In the genomic region with DNA sequence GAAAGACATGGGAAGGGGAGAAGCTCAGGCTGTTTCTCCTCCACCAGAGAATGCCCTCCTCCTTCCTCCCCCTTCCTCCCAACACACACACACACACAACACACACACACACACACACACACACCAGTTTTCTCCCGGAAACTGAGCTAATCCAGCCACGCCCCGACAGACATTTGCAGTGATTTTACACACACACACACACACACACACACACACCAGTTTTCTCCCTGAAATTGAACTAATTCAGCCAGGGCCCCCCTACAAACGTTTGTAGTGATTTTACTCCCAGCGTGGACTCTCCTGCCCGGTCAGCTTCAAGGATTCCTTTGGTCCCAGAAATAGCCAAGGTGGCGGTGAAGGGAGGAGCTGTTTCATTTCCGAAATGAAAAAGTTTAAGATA, we compare ENCODE assay signal across 8 cellular contexts. TPM values are rescaled to one million over a fixed set of nuclear protein-coding genes. Genes with fewer than 3 reads are reported as not detected.
DNase-seq lines count a peak whose midpoint lies in the region; ATAC-seq and TF ChIP-seq lines count a peak whose summit lies in the region.

No MANE protein-coding gene starts in this region.

- intact Hi-C loops in activated T-helper 1 cell treated with anti-CD3 and anti-CD28 coated beads, Interleukin-12 subunit alpha, Interleukin-12 subunit beta, Interleukin-2, Interleukin-4 antibody, amounts not matched to agents 30 ng/mL and 10 ng/mL and 1 ng/mL, durations not matched to agents 14 hours and 24 hours and 36 hours (cut with micrococcal nuclease): loop anchor here (1.0 to 2.0 kb wide), 2 partner anchors 32 to 86 kb away; a partner anchor contains a TSS

- no peaks in the 10 kb centered on the region for H3K79me2 ChIP-seq in ACC112 (ENCODE audit: control insufficient read depth, insufficient read depth, low read length, unreplicated experiment)

- H3K4me3 ChIP-seq in ACC112 (ENCODE audit: low read depth, low read length): peak overlapping the region; percentile 79
- no peak overlapping the region for H3K4me3 ChIP-seq in SJCRH30

- ATAC-seq in HG02884 (IDR thresholded peaks at IDR 0.05; ENCODE audit: unreplicated experiment): no peak
- no peak for ATAC-seq in HG02981 (IDR thresholded peaks at IDR 0.05; ENCODE audit: unreplicated experiment)

- H3K27me3 Mint-ChIP-seq in HFFc6 (ENCODE audit: insufficient read depth): peaks cover 6% of the 10 kb centered on the region; the same call in 1 of the 2 replicates
- peaks cover 7% of the 10 kb centered on the region for H3K27me3 Mint-ChIP-seq in activated T-helper 1 cell treated with anti-CD3 and anti-CD28 coated beads, Interleukin-12 subunit alpha, Interleukin-12 subunit beta, Interleukin-2, Interleukin-4 antibody, amounts not matched to agents 30 ng/mL and 10 ng/mL and 1 ng/mL, durations not matched to agents 14 hours and 24 hours and 36 hours (ENCODE audit: insufficient read depth)

- peaks cover 11% of the 10 kb centered on the region for H3K36me3 Mint-ChIP-seq in HFFc6 (ENCODE audit: low read depth)
- peaks cover 3% of the 10 kb centered on the region for H3K36me3 Mint-ChIP-seq in activated T-helper 1 cell treated with anti-CD3 and anti-CD28 coated beads, Interleukin-12 subunit alpha, Interleukin-12 subunit beta, Interleukin-2, Interleukin-4 antibody, amounts not matched to agents 30 ng/mL and 10 ng/mL and 1 ng/mL, durations not matched to agents 14 hours and 24 hours and 36 hours (ENCODE audit: low read depth)

- H3K4me3 Mint-ChIP-seq in HFFc6: peak overlapping the region; percentile 86
- peak overlapping the region; percentile 69 for H3K4me3 Mint-ChIP-seq in activated T-helper 1 cell treated with anti-CD3 and anti-CD28 coated beads, Interleukin-12 subunit alpha, Interleukin-12 subunit beta, Interleukin-2, Interleukin-4 antibody, amounts not matched to agents 30 ng/mL and 10 ng/mL and 1 ng/mL, durations not matched to agents 14 hours and 24 hours and 36 hours

- peaks cover 4% of the 10 kb centered on the region; the same call in 1 of the 2 replicates for H3K9me3 Mint-ChIP-seq in HFFc6
- H3K9me3 Mint-ChIP-seq in activated T-helper 1 cell treated with anti-CD3 and anti-CD28 coated beads, Interleukin-12 subunit alpha, Interleukin-12 subunit beta, Interleukin-2, Interleukin-4 antibody, amounts not matched to agents 30 ng/mL and 10 ng/mL and 1 ng/mL, durations not matched to agents 14 hours and 24 hours and 36 hours: no peaks in the 10 kb centered on the region

- peak overlapping the region; percentile 79 for H2AFZ ChIP-seq in ACC112 (ENCODE audit: low read length, unreplicated experiment)

- H3K27me3 ChIP-seq in ACC112 (ENCODE audit: insufficient read depth, low read length) (no peaks in the 10 kb centered on the region), SJCRH30 (no peaks in the 10 kb centered on the region)

- peaks cover 32% of the 10 kb centered on the region for H3K4me1 Mint-ChIP-seq in HFFc6 (ENCODE audit: low read depth)
- H3K4me1 Mint-ChIP-seq in activated T-helper 1 cell treated with anti-CD3 and anti-CD28 coated beads, Interleukin-12 subunit alpha, Interleukin-12 subunit beta, Interleukin-2, Interleukin-4 antibody, amounts not matched to agents 30 ng/mL and 10 ng/mL and 1 ng/mL, durations not matched to agents 14 hours and 24 hours and 36 hours (ENCODE audit: low read depth): peaks cover 6% of the 10 kb centered on the region

- H3K36me3 ChIP-seq in ACC112 (ENCODE audit: insufficient read depth, low read length) (no peaks in the 10 kb centered on the region), SJCRH30 (no peaks in the 10 kb centered on the region)

- H3K27ac ChIP-seq in ACC112 (ENCODE audit: low read depth, low read length) (peak overlapping the region; percentile 14; the same call in 1 of the 2 replicates), SJCRH30 (no peak overlapping the region)

- H3K4me1 ChIP-seq in ACC112 (ENCODE audit: control insufficient read depth, insufficient read depth, low read length, unreplicated experiment): peaks cover 4% of the 10 kb centered on the region
- peaks cover 19% of the 10 kb centered on the region for H3K4me1 ChIP-seq in SJCRH30

- H3K9me3 ChIP-seq in SJCRH30 (replicated peaks): no peaks in the 10 kb centered on the region

- TF ChIP-seq CTCF in HFFc6 (IDR thresholded peaks at IDR 0.05): no peak

- peak overlapping the region; percentile 77 for H3K27ac Mint-ChIP-seq in HFFc6
- no peak overlapping the region for H3K27ac Mint-ChIP-seq in activated T-helper 1 cell treated with anti-CD3 and anti-CD28 coated beads, Interleukin-12 subunit alpha, Interleukin-12 subunit beta, Interleukin-2, Interleukin-4 antibody, amounts not matched to agents 30 ng/mL and 10 ng/mL and 1 ng/mL, durations not matched to agents 14 hours and 24 hours and 36 hours

- peak; percentile 47 for DNase-seq in HFFc6
- no peak for DNase-seq in activated T-helper 1 cell treated with anti-CD3 and anti-CD28 coated beads, Interleukin-12 subunit alpha, Interleukin-12 subunit beta, Interleukin-2, Interleukin-4 antibody, amounts not matched to agents 30 ng/mL and 10 ng/mL and 1 ng/mL, durations not matched to agents 14 hours and 24 hours and 36 hours (ENCODE audit: low spot score)
- DNase-seq in glomerular visceral epithelial cell (ENCODE audit: extremely low spot score): peak; percentile 71
- DNase-seq in non-pigmented ciliary epithelial cell (ENCODE audit: low read depth): peak; percentile 78
- DNase-seq in SJCRH30: no peak

RNA-seq across cellular contexts. Expression of a gene that starts 32.9 kb away (rescaled TPM):
- total RNA-seq in HFFc6 (2021; fragmentation: NEBNext Ultra II Directional; extraction: Animal tissue kit (Norgen Biotek cat#: 25700)): 10 to 100 TPM; 27.5 to 37.1 (median 29.8) TPM
- total RNA-seq in activated T-helper 1 cell treated with anti-CD3 and anti-CD28 coated beads, Interleukin-12 subunit alpha, Interleukin-12 subunit beta, Interleukin-2, Interleukin-4 antibody, amounts not matched to agents 30 ng/mL and 10 ng/mL and 1 ng/mL, durations not matched to agents 14 hours and 24 hours and 36 hours: 34.6 and 35.4 TPM in 2 replicates
- total RNA-seq in SJCRH30 (2014; rRNA removed; shearing (Covaris generic)): 27.5 and 29.3 TPM in 2 replicates

Comparison
In these comparisons a context has a peak if more than half of its experiments do, and no peak if none do; other contexts are left out.
1. DNase-seq: peak in HFFc6 (single experiment), glomerular visceral epithelial cell (single experiment) and non-pigmented ciliary epithelial cell (single experiment); none in activated T-helper 1 cell treated with anti-CD3 and anti-CD28 coated beads, Interleukin-12 subunit alpha, Interleukin-12 subunit beta, Interleukin-2, Interleukin-4 antibody, amounts not matched to agents 30 ng/mL and 10 ng/mL and 1 ng/mL, durations not matched to agents 14 hours and 24 hours and 36 hours (single experiment) and SJCRH30 (0 of 2).